Comparison of ENCODE assay signal across 29 cellular contexts in the genomic region with DNA sequence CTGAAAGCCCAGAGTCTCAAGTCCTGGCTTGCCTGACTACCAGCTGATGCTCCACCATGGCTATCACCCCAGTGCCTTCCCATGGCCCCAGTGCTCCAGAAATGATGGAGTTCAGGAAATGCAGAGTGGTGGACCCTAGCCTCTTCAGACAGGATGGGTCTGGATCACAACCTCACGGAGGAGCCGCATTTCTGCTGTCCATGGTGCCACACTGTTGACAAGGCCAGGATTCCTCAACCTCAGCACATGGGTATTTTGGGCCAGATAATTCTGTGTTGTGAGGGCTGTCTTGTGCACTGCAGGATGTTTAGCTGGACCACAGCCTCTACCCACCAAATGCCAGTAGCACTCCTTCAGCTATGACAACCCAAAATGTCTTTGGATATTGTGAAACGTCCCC. TPM values are rescaled to one million over a fixed set of nuclear protein-coding genes. Genes with fewer than 3 reads are reported as not detected.
DNase-seq lines count a peak whose midpoint lies in the region; ATAC-seq, FAIRE-seq and TF ChIP-seq lines count a peak whose summit lies in the region.
"Had no signal": no experiment of that assay in that cellular context is flagged by ENCODE, and none has a peak within 500 bp of the region (broad histone marks: within the 10 kb centered on the region; RNA-seq: fewer than 3 reads in every experiment).

No MANE protein-coding gene starts in this region.

- intact Hi-C loops in GM12878 (cut with micrococcal nuclease; ENCODE audit: unreplicated experiment): no loop called here

- H3K9me3 ChIP-seq in HEK293 (ENCODE audit: control insufficient read depth, insufficient read depth, low read depth, low read length) (no peaks in the 10 kb centered on the region), GM12878 (replicated peaks; ENCODE audit: control insufficient read depth, insufficient read depth, low read length) (no peaks in the 10 kb centered on the region)

- RAD21 ChIA-PET in GM12878 (lab: Charles Lee; ENCODE audit: unreplicated experiment): no interaction called here

- FAIRE-seq in GM12878 (lab: Jason Lieb, UNC): no peak
- FAIRE-seq: A204.1, G401.6 had no signal

- no peaks in the 10 kb centered on the region for H3K79me2 ChIP-seq in GM12878 (ENCODE audit: control insufficient read depth, insufficient read depth, low read length)

- TF ChIP-seq CTCF in HEK293 (tag by site-specific recombination; IDR thresholded peaks at IDR 0.05) (no peak), GM12878 (IDR thresholded peaks at IDR 0.05 in 2 of 3, conservative IDR thresholded peaks at IDR 0.05 in 1 of 3; ENCODE audit: control insufficient read depth in 2 of 3, extremely low read depth in 1 of 3, insufficient read depth in 1 of 3, low read depth in 3 of 3, low read length in 3 of 3) (no peak)

- H3K4me1 ChIP-seq in HEK293 (ENCODE audit: control insufficient read depth, insufficient read depth, low read length) (no peaks in the 10 kb centered on the region), GM12878 (ENCODE audit: control insufficient read depth, insufficient read depth, low read length) (no peaks in the 10 kb centered on the region)

- TF ChIP-seq EP300 in GM12878 (IDR thresholded peaks at IDR 0.05; ENCODE audit: borderline replicate concordance in 1 of 2, control insufficient read depth in 1 of 2, low read depth in 2 of 2, low read length in 2 of 2): no peak

- ATAC-seq in GM12878 (no peak), HG03457 (IDR thresholded peaks at IDR 0.05; ENCODE audit: unreplicated experiment) (no peak)
- ATAC-seq: Panc1 had no signal

- CTCF ChIA-PET in HEK293 (lab: Yijun Ruan, JAX): interaction anchor here (0.6 kb wide), 1 partner anchor 128 kb away, joined by 6 read pairs; no protein-coding TSS in a partner anchor
- CTCF ChIA-PET in GM12878 (lab: Yijun Ruan, JAX): no interaction called here

- 34% methylated on average over 3 of the region's 3 CpGs for WGBS in GM12878 (ENCODE audit: insufficient coverage, insufficient replicate concordance, low lambda C conversion rate, missing lambda C conversion rate)

- TF ChIP-seq RAD21 in GM12878 (IDR thresholded peaks at IDR 0.05; ENCODE audit: insufficient read depth, low read depth, low read length): no peak

- DNase-seq in ELF-1 (ENCODE audit: low read depth, low spot score) (peak; percentile 23), GM12878 (ENCODE audit: low read depth, low spot score) (no peak), myocyte (ENCODE audit: low read depth) (peak; percentile 8), NCI-H82 (lab: John Stamatoyannopoulos, UW) (no peak), NCI-H748 treated with DMSO at 0.1 percent for 48 hours (lab: John Stamatoyannopoulos, UW) (no peak)
- DNase-seq: AML-193; CD4-positive, alpha-beta T cell; DMS53; H7; HFFc6; MV-4-11; NCI-H1105; NCI-H146; NCI-H1930; NCI-H2107; NCI-H524; NCI-H774; NK-92 treated with Interleukin-12 subunit alpha and Interleukin-12 subunit beta, amount 100 ng/mL, for 24 hours; SHP77; SW 1271 had no signal

- POLR2A ChIA-PET in HEK293 (lab: Yijun Ruan, JAX): interaction anchor here (0.6 kb wide), 1 partner anchor 135 kb away, joined by 3 read pairs; no protein-coding TSS in a partner anchor
- POLR2A ChIA-PET in GM12878 (lab: Charles Lee): no interaction called here

- no peaks in the 10 kb centered on the region for H3K36me3 ChIP-seq in HEK293 (ENCODE audit: control insufficient read depth in 2 of 2, insufficient read depth in 1 of 2, low read length in 2 of 2)
- no peaks in the 10 kb centered on the region for H3K36me3 ChIP-seq in GM12878 (ENCODE audit: control insufficient read depth in 2 of 2, insufficient read depth in 2 of 2, low read length in 1 of 2)
- H3K36me3 ChIP-seq: BLaER1 treated with 17β-estradiol and CSF1 and Interleukin-3, amounts not matched to agents 10 nM and 100 nM had no signal

- in situ Hi-C loops in GM12878 (cut with MboI): no loop called here

- H3K4me2 ChIP-seq in GM12878 (ENCODE audit: control insufficient read depth, insufficient read depth): no peak overlapping the region
- H3K4me2 ChIP-seq: BLaER1 treated with 17β-estradiol and CSF1 and Interleukin-3, amounts not matched to agents 10 nM and 100 nM had no signal

- BruUV-seq in GM12878 (replicated peaks; lab: Mats Ljungman, UMichigan): no TSS peak

- peaks cover 3% of the 10 kb centered on the region in 2 experiments; a peak in 2 of 4 replicates for H3K27me3 ChIP-seq in GM12878 (replicated peaks in 1 of 2; ENCODE audit: control insufficient read depth in 2 of 2, insufficient read depth in 2 of 2, low read length in 1 of 2)

- H3K27ac ChIP-seq in HEK293 (ENCODE audit: extremely low read depth, low read depth, low read length): no peak overlapping the region
- H3K27ac ChIP-seq in GM12878 (ENCODE audit: control insufficient read depth, insufficient read depth): no peak overlapping the region
- H3K27ac ChIP-seq: BLaER1 treated with 17β-estradiol and CSF1 and Interleukin-3, amounts not matched to agents 10 nM and 100 nM; RWPE1 had no signal

- SMC1A ChIA-PET in GM12878 (lab: Charles Lee; ENCODE audit: uncharacterized antibody, unreplicated experiment): no interaction called here

- no peak for TF ChIP-seq POLR2A in GM12878 (IDR thresholded peaks at IDR 0.05; ENCODE audit: low read depth, low read length)

- H3K4me3 ChIP-seq in HEK293 (ENCODE audit: low read depth, low read length): no peak overlapping the region
- H3K4me3 ChIP-seq in GM12878: no peak overlapping the region
- H3K4me3 ChIP-seq: BLaER1 treated with 17β-estradiol and CSF1 and Interleukin-3, amounts not matched to agents 10 nM and 100 nM had no signal

- H4K20me1 ChIP-seq in GM12878 (ENCODE audit: control insufficient read depth, insufficient read depth): no peaks in the 10 kb centered on the region; the same call in 1 of the 2 replicates

- H3K9ac ChIP-seq in GM12878 (ENCODE audit: control insufficient read depth, insufficient read depth, low read length): no peak overlapping the region
- H3K9ac ChIP-seq: BLaER1 treated with 17β-estradiol and CSF1 and Interleukin-3, amounts not matched to agents 10 nM and 100 nM had no signal

- H2AFZ ChIP-seq in GM12878 (ENCODE audit: control insufficient read depth, low read depth, low read length): no peak overlapping the region

TF ChIP-seq in HEK293, 187 proteins besides CTCF, POLR2A, EP300 and RAD21 (continues in another document):
- no peak for TF ChIP-seq KLF8 (tag by site-specific recombination; IDR thresholded peaks at IDR 0.05)

TF ChIP-seq in GM12878, 131 proteins besides CTCF, POLR2A, EP300 and RAD21:
- no peak for TF ChIP-seq CEBPB (IDR thresholded peaks at IDR 0.05; ENCODE audit: borderline replicate concordance in 1 of 2, low read depth in 2 of 2, low read length in 2 of 2)
- TF ChIP-seq, protein P1, sequence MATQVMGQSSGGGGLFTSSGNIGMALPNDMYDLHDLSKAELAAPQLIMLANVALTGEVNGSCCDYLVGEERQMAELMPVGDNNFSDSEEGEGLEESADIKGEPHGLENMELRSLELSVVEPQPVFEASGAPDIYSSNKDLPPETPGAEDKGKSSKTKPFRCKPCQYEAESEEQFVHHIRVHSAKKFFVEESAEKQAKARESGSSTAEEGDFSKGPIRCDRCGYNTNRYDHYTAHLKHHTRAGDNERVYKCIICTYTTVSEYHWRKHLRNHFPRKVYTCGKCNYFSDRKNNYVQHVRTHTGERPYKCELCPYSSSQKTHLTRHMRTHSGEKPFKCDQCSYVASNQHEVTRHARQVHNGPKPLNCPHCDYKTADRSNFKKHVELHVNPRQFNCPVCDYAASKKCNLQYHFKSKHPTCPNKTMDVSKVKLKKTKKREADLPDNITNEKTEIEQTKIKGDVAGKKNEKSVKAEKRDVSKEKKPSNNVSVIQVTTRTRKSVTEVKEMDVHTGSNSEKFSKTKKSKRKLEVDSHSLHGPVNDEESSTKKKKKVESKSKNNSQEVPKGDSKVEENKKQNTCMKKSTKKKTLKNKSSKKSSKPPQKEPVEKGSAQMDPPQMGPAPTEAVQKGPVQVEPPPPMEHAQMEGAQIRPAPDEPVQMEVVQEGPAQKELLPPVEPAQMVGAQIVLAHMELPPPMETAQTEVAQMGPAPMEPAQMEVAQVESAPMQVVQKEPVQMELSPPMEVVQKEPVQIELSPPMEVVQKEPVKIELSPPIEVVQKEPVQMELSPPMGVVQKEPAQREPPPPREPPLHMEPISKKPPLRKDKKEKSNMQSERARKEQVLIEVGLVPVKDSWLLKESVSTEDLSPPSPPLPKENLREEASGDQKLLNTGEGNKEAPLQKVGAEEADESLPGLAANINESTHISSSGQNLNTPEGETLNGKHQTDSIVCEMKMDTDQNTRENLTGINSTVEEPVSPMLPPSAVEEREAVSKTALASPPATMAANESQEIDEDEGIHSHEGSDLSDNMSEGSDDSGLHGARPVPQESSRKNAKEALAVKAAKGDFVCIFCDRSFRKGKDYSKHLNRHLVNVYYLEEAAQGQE (IDR thresholded peaks at IDR 0.05; ENCODE audit: low read depth, low read length): peak; percentile 57; the same call in 1 of the 2 replicates

RNA-seq across cellular contexts. Expression of a gene that starts 6.7 kb away (rescaled TPM):
- total RNA-seq in GM12878 (2013; cell fraction: nucleolus; rRNA removed): not detected in 2 replicates
- total RNA-seq in GM12878 (2014; rRNA removed) (not detected in 2 replicates), GM12878 (2014; rRNA removed; fragmentation: Illumina TruSeq; extraction: Trizol) (not detected in 2 replicates), GM12878 (2021) (0.08 TPM in 1 of 2 replicates, not detected in the other), myocyte (0.36 TPM in 1 of 2 replicates, not detected in the other)
- not detected for polyA plus RNA-seq in GM12878 (2011; ENCODE audit: low read depth)
- polyA plus RNA-seq in GM12878 (2011; rRNA removed) (not detected in 2 replicates), GM12878 (2014; fragmentation: Illumina TruSeq; extraction: Trizol) (not detected in 2 replicates), GM12878 (2014; fragmentation: Nextera tagmentation; extraction: Ambion mirVana) (not detected), GM12878 (2014; rRNA removed) (not detected in 2 replicates), GM12878 (2016; fragmentation: Nextera tagmentation; extraction: Ambion mirVana) (not detected)
- polyA plus RNA-seq in GM12878 (2011; cell fraction: cytosol; rRNA removed): 0.07 TPM in 1 of 2 replicates, not detected in the other
- polyA plus RNA-seq in GM12878 (2011; cell fraction: nucleus; rRNA removed): not detected in 2 replicates
- 0.12 TPM in 1 of 2 replicates, not detected in the other for polyA plus RNA-seq in GM12878 (2012)
- not detected in 2 replicates for polyA minus RNA-seq in GM12878 (2011; rRNA and poly(A)+ RNA removed)
- polyA minus RNA-seq in GM12878 (2011; cell fraction: cytosol; rRNA and poly(A)+ RNA removed): not detected in 2 replicates
- polyA minus RNA-seq in GM12878 (2011; cell fraction: nucleus; rRNA and poly(A)+ RNA removed): not detected in 2 replicates
- polyA plus RNA-seq in myocyte (2012): 0.24 TPM
- total RNA-seq: CD4-positive, alpha-beta T cell; HFFc6; LHCN-M2; MCF 10A had no signal

Comparison
In these comparisons a context has a peak if more than half of its experiments do, and no peak if none do; other contexts are left out.
1. DNase-seq: peak in ELF-1 (single experiment) and myocyte (single experiment); none in GM12878 (single experiment), NCI-H82 (single experiment) and NCI-H748 treated with DMSO at 0.1 percent for 48 hours (single experiment).